1 cellular context compared by ENCODE assay signal in genomic region chr7:495326-495725, GRCh38.
TF ChIP-seq lines count a peak whose summit lies in the region.

No MANE protein-coding gene starts in this region.

TF ChIP-seq in WTC11, 78 proteins besides CTCF, POLR2A, EP300 and RAD21 (continued from another document):
- TF ChIP-seq, protein P1, sequence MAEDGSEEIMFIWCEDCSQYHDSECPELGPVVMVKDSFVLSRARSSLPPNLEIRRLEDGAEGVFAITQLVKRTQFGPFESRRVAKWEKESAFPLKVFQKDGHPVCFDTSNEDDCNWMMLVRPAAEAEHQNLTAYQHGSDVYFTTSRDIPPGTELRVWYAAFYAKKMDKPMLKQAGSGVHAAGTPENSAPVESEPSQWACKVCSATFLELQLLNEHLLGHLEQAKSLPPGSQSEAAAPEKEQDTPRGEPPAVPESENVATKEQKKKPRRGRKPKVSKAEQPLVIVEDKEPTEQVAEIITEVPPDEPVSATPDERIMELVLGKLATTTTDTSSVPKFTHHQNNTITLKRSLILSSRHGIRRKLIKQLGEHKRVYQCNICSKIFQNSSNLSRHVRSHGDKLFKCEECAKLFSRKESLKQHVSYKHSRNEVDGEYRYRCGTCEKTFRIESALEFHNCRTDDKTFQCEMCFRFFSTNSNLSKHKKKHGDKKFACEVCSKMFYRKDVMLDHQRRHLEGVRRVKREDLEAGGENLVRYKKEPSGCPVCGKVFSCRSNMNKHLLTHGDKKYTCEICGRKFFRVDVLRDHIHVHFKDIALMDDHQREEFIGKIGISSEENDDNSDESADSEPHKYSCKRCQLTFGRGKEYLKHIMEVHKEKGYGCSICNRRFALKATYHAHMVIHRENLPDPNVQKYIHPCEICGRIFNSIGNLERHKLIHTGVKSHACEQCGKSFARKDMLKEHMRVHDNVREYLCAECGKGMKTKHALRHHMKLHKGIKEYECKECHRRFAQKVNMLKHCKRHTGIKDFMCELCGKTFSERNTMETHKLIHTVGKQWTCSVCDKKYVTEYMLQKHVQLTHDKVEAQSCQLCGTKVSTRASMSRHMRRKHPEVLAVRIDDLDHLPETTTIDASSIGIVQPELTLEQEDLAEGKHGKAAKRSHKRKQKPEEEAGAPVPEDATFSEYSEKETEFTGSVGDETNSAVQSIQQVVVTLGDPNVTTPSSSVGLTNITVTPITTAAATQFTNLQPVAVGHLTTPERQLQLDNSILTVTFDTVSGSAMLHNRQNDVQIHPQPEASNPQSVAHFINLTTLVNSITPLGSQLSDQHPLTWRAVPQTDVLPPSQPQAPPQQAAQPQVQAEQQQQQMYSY (CRISPR knock-in tag; IDR thresholded peaks at IDR 0.05), result no peak
- no peak for TF ChIP-seq JAZF1 (CRISPR knock-in tag; IDR thresholded peaks at IDR 0.05)
- no peak for TF ChIP-seq MYBL2 (CRISPR knock-in tag; IDR thresholded peaks at IDR 0.05)
- no peak for TF ChIP-seq GTF2I (CRISPR knock-in tag; conservative IDR thresholded peaks at IDR 0.05)
- no peak for TF ChIP-seq FOXP1 (CRISPR knock-in tag; IDR thresholded peaks at IDR 0.05; ENCODE audit: borderline replicate concordance)
- no peak for TF ChIP-seq ZBTB21 (CRISPR knock-in tag; IDR thresholded peaks at IDR 0.05; ENCODE audit: borderline replicate concordance)
- TF ChIP-seq RORB (CRISPR knock-in tag; IDR thresholded peaks at IDR 0.05), result no peak
- TF ChIP-seq RELA (CRISPR knock-in tag; IDR thresholded peaks at IDR 0.05; ENCODE audit: borderline replicate concordance), result no peak
- TF ChIP-seq, protein P2, sequence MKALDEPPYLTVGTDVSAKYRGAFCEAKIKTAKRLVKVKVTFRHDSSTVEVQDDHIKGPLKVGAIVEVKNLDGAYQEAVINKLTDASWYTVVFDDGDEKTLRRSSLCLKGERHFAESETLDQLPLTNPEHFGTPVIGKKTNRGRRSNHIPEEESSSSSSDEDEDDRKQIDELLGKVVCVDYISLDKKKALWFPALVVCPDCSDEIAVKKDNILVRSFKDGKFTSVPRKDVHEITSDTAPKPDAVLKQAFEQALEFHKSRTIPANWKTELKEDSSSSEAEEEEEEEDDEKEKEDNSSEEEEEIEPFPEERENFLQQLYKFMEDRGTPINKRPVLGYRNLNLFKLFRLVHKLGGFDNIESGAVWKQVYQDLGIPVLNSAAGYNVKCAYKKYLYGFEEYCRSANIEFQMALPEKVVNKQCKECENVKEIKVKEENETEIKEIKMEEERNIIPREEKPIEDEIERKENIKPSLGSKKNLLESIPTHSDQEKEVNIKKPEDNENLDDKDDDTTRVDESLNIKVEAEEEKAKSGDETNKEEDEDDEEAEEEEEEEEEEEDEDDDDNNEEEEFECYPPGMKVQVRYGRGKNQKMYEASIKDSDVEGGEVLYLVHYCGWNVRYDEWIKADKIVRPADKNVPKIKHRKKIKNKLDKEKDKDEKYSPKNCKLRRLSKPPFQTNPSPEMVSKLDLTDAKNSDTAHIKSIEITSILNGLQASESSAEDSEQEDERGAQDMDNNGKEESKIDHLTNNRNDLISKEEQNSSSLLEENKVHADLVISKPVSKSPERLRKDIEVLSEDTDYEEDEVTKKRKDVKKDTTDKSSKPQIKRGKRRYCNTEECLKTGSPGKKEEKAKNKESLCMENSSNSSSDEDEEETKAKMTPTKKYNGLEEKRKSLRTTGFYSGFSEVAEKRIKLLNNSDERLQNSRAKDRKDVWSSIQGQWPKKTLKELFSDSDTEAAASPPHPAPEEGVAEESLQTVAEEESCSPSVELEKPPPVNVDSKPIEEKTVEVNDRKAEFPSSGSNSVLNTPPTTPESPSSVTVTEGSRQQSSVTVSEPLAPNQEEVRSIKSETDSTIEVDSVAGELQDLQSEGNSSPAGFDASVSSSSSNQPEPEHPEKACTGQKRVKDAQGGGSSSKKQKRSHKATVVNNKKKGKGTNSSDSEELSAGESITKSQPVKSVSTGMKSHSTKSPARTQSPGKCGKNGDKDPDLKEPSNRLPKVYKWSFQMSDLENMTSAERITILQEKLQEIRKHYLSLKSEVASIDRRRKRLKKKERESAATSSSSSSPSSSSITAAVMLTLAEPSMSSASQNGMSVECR (CRISPR knock-in tag; IDR thresholded peaks at IDR 0.05; ENCODE audit: borderline replicate concordance), result no peak
- TF ChIP-seq ZBTB43 (CRISPR knock-in tag; IDR thresholded peaks at IDR 0.05), result no peak
